Comparison of ENCODE assay signal across 1 cellular context in the genomic region with DNA sequence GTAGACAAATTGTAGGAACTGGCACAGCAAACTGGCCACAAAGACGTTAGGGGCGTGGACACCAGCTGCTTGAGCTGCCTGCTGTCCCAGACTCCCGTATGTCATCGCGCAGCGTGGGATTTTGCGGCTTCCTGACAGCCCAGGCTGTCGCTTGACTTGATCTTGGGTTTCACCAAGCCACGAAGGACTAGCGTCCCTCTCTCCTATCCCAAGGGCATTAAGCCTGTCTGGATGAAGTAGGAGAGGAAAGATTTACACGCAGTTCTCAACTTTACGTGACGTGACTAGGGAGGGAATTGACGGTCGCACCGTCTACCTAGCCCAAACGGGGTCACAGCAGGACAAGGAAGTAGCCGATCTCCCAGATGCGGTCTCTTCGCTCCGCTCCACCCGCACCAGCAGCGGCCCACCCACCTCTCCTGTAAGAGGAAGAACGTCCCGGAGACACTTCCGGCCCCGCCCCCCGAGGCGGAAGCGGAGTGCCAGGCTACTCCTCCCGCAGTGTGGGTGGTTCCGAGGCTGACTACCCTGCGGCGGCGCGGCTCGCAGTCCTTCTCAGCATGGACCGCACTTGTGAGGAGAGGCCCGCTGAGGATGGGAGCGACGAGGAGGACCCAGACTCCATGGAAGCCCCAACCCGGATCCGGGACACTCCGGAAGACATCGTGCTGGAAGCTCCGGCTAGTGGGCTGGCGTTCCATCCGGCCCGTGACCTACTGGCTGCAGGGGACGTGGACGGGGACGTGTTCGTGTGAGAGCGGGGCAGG.
A peak's percentile ranks its signal among the peaks of the same experiment; 100 is the strongest.
TF ChIP-seq lines count a peak whose summit lies in the region.

A gene with protein sequence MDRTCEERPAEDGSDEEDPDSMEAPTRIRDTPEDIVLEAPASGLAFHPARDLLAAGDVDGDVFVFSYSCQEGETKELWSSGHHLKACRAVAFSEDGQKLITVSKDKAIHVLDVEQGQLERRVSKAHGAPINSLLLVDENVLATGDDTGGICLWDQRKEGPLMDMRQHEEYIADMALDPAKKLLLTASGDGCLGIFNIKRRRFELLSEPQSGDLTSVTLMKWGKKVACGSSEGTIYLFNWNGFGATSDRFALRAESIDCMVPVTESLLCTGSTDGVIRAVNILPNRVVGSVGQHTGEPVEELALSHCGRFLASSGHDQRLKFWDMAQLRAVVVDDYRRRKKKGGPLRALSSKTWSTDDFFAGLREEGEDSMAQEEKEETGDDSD (plus strand): TSS at position 552 of the 767 bp plus-strand sequence. CDS start 9 bp downstream, at position 561.

TF ChIP-seq in GM12878, 131 proteins besides CTCF, POLR2A, EP300 and RAD21 (continued from another document and continues in another):
- TF ChIP-seq TAF1 (IDR thresholded peaks at IDR 0.05; ENCODE audit: borderline replicate concordance, low read depth, low read length) (peak; percentile 82), BACH1 (IDR thresholded peaks at IDR 0.05; ENCODE audit: borderline replicate concordance) (no peak; the same call in 1 of the 2 replicates), RFX5 (IDR thresholded peaks at IDR 0.05; ENCODE audit: low read depth, low read length) (0 out of 2 replicates have a peak, but pooled peaks have one; percentile 8), SREBF2 (IDR thresholded peaks at IDR 0.05; ENCODE audit: low read length) (no peak), CBFB (IDR thresholded peaks at IDR 0.05; ENCODE audit: low read depth) (peak; percentile 79; the same call in 1 of the 2 replicates), RB1 (IDR thresholded peaks at IDR 0.05; ENCODE audit: borderline replicate concordance) (no peak), SUPT20H (IDR thresholded peaks at IDR 0.05; ENCODE audit: borderline replicate concordance, control insufficient read depth, low read depth, low read length) (no peak), USF2 (IDR thresholded peaks at IDR 0.05; ENCODE audit: borderline replicate concordance, low read depth, low read length) (no peak), BRCA1 (IDR thresholded peaks at IDR 0.05; ENCODE audit: low read depth, low read length) (no peak), KDM1A (IDR thresholded peaks at IDR 0.05; ENCODE audit: borderline replicate concordance) (no peak), HDAC2 (IDR thresholded peaks at IDR 0.05) (no peak), CREM (IDR thresholded peaks at IDR 0.05; ENCODE audit: low read depth) (peak; percentile 66), SP1 (IDR thresholded peaks at IDR 0.05; ENCODE audit: low read depth, low read length) (peak; percentile 45), SREBF1 (IDR thresholded peaks at IDR 0.05; ENCODE audit: low read length) (no peak), POLR2AphosphoS2 (IDR thresholded peaks at IDR 0.05; ENCODE audit: low read depth, low read length) (peak; percentile 98), IRF4 (IDR thresholded peaks at IDR 0.05; ENCODE audit: low read depth, low read length) (0 out of 2 replicates have a peak, but pooled peaks have one; percentile 10), TCF12 (IDR thresholded peaks at IDR 0.05; ENCODE audit: low read depth, low read length) (peak; percentile 15; the same call in 1 of the 2 replicates), ZNF24 (IDR thresholded peaks at IDR 0.05) (no peak), MYB (IDR thresholded peaks at IDR 0.05; ENCODE audit: borderline replicate concordance, low read depth, low read length) (no peak), IKZF2 (IDR thresholded peaks at IDR 0.05) (peak; percentile 60 to 65; a peak in 3 of 4 replicates), TARDBP (IDR thresholded peaks at IDR 0.05; ENCODE audit: borderline replicate concordance) (no peak), EZH2 (IDR thresholded peaks at IDR 0.05; ENCODE audit: borderline replicate concordance, control insufficient read depth, low read depth, low read length) (no peak), ESRRA (IDR thresholded peaks at IDR 0.05; ENCODE audit: low read length) (no peak), HDGF (IDR thresholded peaks at IDR 0.05) (no peak), GABPA (IDR thresholded peaks at IDR 0.05; ENCODE audit: low read depth) (peak; percentile 90), BCL3 (IDR thresholded peaks at IDR 0.05; ENCODE audit: borderline replicate concordance, insufficient read depth, low read depth, low read length, poor library complexity, severe bottlenecking) (no peak), FOS (IDR thresholded peaks at IDR 0.05; ENCODE audit: borderline replicate concordance, extremely low read depth, insufficient read length) (no peak)
- TF ChIP-seq, protein P1, sequence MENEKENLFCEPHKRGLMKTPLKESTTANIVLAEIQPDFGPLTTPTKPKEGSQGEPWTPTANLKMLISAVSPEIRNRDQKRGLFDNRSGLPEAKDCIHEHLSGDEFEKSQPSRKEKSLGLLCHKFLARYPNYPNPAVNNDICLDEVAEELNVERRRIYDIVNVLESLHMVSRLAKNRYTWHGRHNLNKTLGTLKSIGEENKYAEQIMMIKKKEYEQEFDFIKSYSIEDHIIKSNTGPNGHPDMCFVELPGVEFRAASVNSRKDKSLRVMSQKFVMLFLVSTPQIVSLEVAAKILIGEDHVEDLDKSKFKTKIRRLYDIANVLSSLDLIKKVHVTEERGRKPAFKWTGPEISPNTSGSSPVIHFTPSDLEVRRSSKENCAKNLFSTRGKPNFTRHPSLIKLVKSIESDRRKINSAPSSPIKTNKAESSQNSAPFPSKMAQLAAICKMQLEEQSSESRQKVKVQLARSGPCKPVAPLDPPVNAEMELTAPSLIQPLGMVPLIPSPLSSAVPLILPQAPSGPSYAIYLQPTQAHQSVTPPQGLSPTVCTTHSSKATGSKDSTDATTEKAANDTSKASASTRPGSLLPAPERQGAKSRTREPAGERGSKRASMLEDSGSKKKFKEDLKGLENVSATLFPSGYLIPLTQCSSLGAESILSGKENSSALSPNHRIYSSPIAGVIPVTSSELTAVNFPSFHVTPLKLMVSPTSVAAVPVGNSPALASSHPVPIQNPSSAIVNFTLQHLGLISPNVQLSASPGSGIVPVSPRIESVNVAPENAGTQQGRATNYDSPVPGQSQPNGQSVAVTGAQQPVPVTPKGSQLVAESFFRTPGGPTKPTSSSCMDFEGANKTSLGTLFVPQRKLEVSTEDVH (IDR thresholded peaks at IDR 0.05; ENCODE audit: low read depth, partially characterized antibody), result no peak
- TF ChIP-seq, protein P2, sequence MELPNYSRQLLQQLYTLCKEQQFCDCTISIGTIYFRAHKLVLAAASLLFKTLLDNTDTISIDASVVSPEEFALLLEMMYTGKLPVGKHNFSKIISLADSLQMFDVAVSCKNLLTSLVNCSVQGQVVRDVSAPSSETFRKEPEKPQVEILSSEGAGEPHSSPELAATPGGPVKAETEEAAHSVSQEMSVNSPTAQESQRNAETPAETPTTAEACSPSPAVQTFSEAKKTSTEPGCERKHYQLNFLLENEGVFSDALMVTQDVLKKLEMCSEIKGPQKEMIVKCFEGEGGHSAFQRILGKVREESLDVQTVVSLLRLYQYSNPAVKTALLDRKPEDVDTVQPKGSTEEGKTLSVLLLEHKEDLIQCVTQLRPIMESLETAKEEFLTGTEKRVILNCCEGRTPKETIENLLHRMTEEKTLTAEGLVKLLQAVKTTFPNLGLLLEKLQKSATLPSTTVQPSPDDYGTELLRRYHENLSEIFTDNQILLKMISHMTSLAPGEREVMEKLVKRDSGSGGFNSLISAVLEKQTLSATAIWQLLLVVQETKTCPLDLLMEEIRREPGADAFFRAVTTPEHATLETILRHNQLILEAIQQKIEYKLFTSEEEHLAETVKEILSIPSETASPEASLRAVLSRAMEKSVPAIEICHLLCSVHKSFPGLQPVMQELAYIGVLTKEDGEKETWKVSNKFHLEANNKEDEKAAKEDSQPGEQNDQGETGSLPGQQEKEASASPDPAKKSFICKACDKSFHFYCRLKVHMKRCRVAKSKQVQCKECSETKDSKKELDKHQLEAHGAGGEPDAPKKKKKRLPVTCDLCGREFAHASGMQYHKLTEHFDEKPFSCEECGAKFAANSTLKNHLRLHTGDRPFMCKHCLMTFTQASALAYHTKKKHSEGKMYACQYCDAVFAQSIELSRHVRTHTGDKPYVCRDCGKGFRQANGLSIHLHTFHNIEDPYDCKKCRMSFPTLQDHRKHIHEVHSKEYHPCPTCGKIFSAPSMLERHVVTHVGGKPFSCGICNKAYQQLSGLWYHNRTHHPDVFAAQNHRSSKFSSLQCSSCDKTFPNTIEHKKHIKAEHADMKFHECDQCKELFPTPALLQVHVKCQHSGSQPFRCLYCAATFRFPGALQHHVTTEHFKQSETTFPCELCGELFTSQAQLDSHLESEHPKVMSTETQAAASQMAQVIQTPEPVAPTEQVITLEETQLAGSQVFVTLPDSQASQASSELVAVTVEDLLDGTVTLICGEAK (IDR thresholded peaks at IDR 0.05; ENCODE audit: borderline replicate concordance), result peak; percentile 93
- TF ChIP-seq, protein P3, sequence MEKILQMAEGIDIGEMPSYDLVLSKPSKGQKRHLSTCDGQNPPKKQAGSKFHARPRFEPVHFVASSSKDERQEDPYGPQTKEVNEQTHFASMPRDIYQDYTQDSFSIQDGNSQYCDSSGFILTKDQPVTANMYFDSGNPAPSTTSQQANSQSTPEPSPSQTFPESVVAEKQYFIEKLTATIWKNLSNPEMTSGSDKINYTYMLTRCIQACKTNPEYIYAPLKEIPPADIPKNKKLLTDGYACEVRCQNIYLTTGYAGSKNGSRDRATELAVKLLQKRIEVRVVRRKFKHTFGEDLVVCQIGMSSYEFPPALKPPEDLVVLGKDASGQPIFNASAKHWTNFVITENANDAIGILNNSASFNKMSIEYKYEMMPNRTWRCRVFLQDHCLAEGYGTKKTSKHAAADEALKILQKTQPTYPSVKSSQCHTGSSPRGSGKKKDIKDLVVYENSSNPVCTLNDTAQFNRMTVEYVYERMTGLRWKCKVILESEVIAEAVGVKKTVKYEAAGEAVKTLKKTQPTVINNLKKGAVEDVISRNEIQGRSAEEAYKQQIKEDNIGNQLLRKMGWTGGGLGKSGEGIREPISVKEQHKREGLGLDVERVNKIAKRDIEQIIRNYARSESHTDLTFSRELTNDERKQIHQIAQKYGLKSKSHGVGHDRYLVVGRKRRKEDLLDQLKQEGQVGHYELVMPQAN (conservative IDR thresholded peaks at IDR 0.05), result peak; percentile 69
- TF ChIP-seq, protein P4, sequence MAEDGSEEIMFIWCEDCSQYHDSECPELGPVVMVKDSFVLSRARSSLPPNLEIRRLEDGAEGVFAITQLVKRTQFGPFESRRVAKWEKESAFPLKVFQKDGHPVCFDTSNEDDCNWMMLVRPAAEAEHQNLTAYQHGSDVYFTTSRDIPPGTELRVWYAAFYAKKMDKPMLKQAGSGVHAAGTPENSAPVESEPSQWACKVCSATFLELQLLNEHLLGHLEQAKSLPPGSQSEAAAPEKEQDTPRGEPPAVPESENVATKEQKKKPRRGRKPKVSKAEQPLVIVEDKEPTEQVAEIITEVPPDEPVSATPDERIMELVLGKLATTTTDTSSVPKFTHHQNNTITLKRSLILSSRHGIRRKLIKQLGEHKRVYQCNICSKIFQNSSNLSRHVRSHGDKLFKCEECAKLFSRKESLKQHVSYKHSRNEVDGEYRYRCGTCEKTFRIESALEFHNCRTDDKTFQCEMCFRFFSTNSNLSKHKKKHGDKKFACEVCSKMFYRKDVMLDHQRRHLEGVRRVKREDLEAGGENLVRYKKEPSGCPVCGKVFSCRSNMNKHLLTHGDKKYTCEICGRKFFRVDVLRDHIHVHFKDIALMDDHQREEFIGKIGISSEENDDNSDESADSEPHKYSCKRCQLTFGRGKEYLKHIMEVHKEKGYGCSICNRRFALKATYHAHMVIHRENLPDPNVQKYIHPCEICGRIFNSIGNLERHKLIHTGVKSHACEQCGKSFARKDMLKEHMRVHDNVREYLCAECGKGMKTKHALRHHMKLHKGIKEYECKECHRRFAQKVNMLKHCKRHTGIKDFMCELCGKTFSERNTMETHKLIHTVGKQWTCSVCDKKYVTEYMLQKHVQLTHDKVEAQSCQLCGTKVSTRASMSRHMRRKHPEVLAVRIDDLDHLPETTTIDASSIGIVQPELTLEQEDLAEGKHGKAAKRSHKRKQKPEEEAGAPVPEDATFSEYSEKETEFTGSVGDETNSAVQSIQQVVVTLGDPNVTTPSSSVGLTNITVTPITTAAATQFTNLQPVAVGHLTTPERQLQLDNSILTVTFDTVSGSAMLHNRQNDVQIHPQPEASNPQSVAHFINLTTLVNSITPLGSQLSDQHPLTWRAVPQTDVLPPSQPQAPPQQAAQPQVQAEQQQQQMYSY (CRISPR knock-in tag; IDR thresholded peaks at IDR 0.05), result no peak
- TF ChIP-seq, protein P5, sequence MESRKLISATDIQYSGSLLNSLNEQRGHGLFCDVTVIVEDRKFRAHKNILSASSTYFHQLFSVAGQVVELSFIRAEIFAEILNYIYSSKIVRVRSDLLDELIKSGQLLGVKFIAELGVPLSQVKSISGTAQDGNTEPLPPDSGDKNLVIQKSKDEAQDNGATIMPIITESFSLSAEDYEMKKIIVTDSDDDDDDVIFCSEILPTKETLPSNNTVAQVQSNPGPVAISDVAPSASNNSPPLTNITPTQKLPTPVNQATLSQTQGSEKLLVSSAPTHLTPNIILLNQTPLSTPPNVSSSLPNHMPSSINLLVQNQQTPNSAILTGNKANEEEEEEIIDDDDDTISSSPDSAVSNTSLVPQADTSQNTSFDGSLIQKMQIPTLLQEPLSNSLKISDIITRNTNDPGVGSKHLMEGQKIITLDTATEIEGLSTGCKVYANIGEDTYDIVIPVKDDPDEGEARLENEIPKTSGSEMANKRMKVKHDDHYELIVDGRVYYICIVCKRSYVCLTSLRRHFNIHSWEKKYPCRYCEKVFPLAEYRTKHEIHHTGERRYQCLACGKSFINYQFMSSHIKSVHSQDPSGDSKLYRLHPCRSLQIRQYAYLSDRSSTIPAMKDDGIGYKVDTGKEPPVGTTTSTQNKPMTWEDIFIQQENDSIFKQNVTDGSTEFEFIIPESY (IDR thresholded peaks at IDR 0.05), result no peak
- TF ChIP-seq, protein P6, sequence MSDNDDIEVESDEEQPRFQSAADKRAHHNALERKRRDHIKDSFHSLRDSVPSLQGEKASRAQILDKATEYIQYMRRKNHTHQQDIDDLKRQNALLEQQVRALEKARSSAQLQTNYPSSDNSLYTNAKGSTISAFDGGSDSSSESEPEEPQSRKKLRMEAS (IDR thresholded peaks at IDR 0.05; ENCODE audit: low read depth, low read length), result peak; percentile 70
